ENCODE assay signal across 15 cellular contexts in the genomic region with DNA sequence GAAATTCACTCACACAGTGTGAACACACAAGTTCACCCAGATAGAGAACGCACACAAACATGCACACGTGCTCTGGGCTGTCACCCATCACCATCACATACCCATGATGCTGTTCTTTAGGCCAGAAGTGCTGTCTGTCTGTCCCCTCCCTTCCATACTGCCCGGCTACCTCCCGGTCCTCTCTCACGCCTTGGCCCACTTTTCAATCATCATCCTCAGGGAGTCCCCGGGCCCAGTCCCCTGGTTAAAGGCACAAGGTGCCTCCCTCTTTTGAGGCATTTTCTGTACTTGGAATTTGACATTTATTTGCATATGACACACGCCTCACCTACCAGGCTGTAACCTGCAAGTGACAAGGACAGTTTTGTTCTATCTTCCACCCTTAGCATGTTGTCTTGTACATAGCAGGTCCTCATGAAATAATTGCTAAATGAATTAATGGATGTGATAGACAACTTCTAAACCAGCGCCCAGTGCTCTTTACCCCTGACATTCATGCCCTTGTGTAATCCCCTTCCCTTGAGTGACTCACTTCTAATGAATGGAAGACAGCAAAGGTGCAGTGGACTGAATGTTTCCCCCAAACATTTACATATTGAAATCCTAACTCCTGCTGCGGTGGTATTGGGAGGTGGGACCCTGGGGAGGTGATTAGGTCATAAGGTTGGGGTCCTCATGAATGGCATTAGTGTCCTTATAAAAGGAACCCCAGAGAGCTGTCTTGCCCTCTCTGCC.
DNase-seq lines count a peak whose midpoint lies in the region; ATAC-seq, FAIRE-seq and TF ChIP-seq lines count a peak whose summit lies in the region.
"Had no signal": no experiment of that assay in that cellular context is flagged by ENCODE, and none has a peak within 500 bp of the region (broad histone marks: within the 10 kb centered on the region; RNA-seq: fewer than 3 reads in every experiment).

No MANE protein-coding gene starts in this region.

- no peak overlapping the region for H4K91ac ChIP-seq in H1 (replicated peaks; ENCODE audit: insufficient read length, low read length)

- no peak for TF ChIP-seq EP300 in H1 (IDR thresholded peaks at IDR 0.05; ENCODE audit: borderline replicate concordance in 1 of 2, low read depth in 2 of 2, low read length in 2 of 2)

- no peak for TF ChIP-seq RAD21 in H1 (IDR thresholded peaks at IDR 0.05 in 1 of 2, conservative IDR thresholded peaks at IDR 0.05 in 1 of 2; ENCODE audit: low read depth in 2 of 2, low read length in 2 of 2)

- no peaks in the 10 kb centered on the region for H3K27me3 ChIP-seq in H1 (replicated peaks in 1 of 4; ENCODE audit: control insufficient read depth in 3 of 4, extremely low read depth in 1 of 4, insufficient read depth in 3 of 4, low read length in 3 of 4)
- no peaks in the 10 kb centered on the region for H3K27me3 ChIP-seq in gastrocnemius medialis
- H3K27me3 ChIP-seq: BLaER1 treated with 17β-estradiol and CSF1 and Interleukin-3, amounts not matched to agents 10 nM and 100 nM had no signal

- H2AFZ ChIP-seq in H1 (ENCODE audit: low read length): no peak overlapping the region
- H2AFZ ChIP-seq: GM23338 had no signal

- no peak for TF ChIP-seq CTCF in H1 (IDR thresholded peaks at IDR 0.05; ENCODE audit: control extremely low read depth in 1 of 3, insufficient read depth in 1 of 3, low read depth in 1 of 3, low read length in 3 of 3)
- TF ChIP-seq CTCF in osteocyte (IDR thresholded peaks at IDR 0.05): no peak
- no peak for TF ChIP-seq CTCF in gastrocnemius medialis (IDR thresholded peaks at IDR 0.05 in 4 of 5, conservative IDR thresholded peaks at IDR 0.05 in 1 of 5)

- H2BK20ac ChIP-seq in H1 (ENCODE audit: low read length): no peak overlapping the region

- H3K4ac ChIP-seq in H1 (replicated peaks; ENCODE audit: insufficient read length, low read depth, low read length): no peak overlapping the region

- peak; percentile 66 for FAIRE-seq in HTR-8/SVneo (lab: Jason Lieb, UNC)
- FAIRE-seq in H1 (lab: Jason Lieb, UNC): no peak

- H3K23ac ChIP-seq in H1 (ENCODE audit: insufficient read length): no peak overlapping the region

- no peaks in the 10 kb centered on the region for H3K4me1 Mint-ChIP-seq in activated CD8-positive, alpha-beta memory T cell treated with anti-CD3 and anti-CD28 coated beads, Interleukin-2, amount 10 ng/mL, durations not matched to agents 7 days and 5 days
- no peaks in the 10 kb centered on the region for H3K4me1 Mint-ChIP-seq in osteocyte (ENCODE audit: unreplicated experiment)
- H3K4me1 Mint-ChIP-seq: CD4-positive, CD25-positive, alpha-beta regulatory T cell had no signal

- no peak overlapping the region for H2BK120ac ChIP-seq in H1 (replicated peaks; ENCODE audit: low read depth, low read length)

- no peaks in the 10 kb centered on the region for H3K36me3 Mint-ChIP-seq in activated CD8-positive, alpha-beta memory T cell treated with anti-CD3 and anti-CD28 coated beads, Interleukin-2, amount 10 ng/mL, durations not matched to agents 7 days and 5 days
- no peaks in the 10 kb centered on the region for H3K36me3 Mint-ChIP-seq in osteocyte (ENCODE audit: unreplicated experiment)
- H3K36me3 Mint-ChIP-seq: CD4-positive, CD25-positive, alpha-beta regulatory T cell had no signal

- 79% methylated on average over 9 of the region's 9 CpGs; no CpG with 5 or more reads in 1 of the 2 experiments for WGBS in H1 (ENCODE audit: extremely low coverage in 1 of 2, insufficient coverage in 1 of 2, insufficient read length in 1 of 2, insufficient replicate concordance in 2 of 2, low coverage in 1 of 2, low lambda C conversion rate in 2 of 2, missing lambda C conversion rate in 1 of 2), 2 experiments

- no peak overlapping the region for H3K27ac Mint-ChIP-seq in activated CD8-positive, alpha-beta memory T cell treated with anti-CD3 and anti-CD28 coated beads, Interleukin-2, amount 10 ng/mL, durations not matched to agents 7 days and 5 days
- no peak overlapping the region for H3K27ac Mint-ChIP-seq in osteocyte (ENCODE audit: unreplicated experiment)
- H3K27ac Mint-ChIP-seq: CD4-positive, CD25-positive, alpha-beta regulatory T cell; GM23338 had no signal

- peak; percentile 19 for DNase-seq in activated CD8-positive, alpha-beta memory T cell treated with anti-CD3 and anti-CD28 coated beads for 24 hours
- no peak for DNase-seq in activated CD8-positive, alpha-beta memory T cell treated with anti-CD3 and anti-CD28 coated beads, Interleukin-2, amount 10 ng/mL, durations not matched to agents 7 days and 5 days
- DNase-seq in HTR-8/SVneo (ENCODE audit: insufficient read length, low spot score) (no peak), H1 (ENCODE audit: low read depth in 1 of 2, low spot score in 2 of 2) (peak in 1 of 2 experiments; percentile 19), osteocyte (ENCODE audit: extremely low spot score, unreplicated experiment) (peak; percentile 51), gastrocnemius medialis (no peak)
- DNase-seq: CD4-positive, CD25-positive, alpha-beta regulatory T cell; DMS53; GF-D8; H9 had no signal

- POLR2A ChIA-PET in H1 (lab: Charles Lee; ENCODE audit: partially characterized antibody): no interaction called here

- H4K20me1 ChIP-seq in H1 (replicated peaks in 1 of 2; ENCODE audit: control insufficient read depth in 1 of 2, insufficient read depth in 2 of 2, low read length in 2 of 2): no peaks in the 10 kb centered on the region
- H4K20me1 ChIP-seq: BLaER1 treated with 17β-estradiol and CSF1 and Interleukin-3, amounts not matched to agents 10 nM and 100 nM had no signal

- intact Hi-C loops in gastrocnemius medialis (cut with DNase I; ENCODE audit: low total_unique reads): no loop called here

- H2AK5ac ChIP-seq in H1 (ENCODE audit: low read depth, low read length): no peak overlapping the region

- H3K14ac ChIP-seq in H1 (ENCODE audit: insufficient read length): no peak overlapping the region

- no peak overlapping the region for H2BK5ac ChIP-seq in H1 (ENCODE audit: low read depth, low read length)

- H3K9ac ChIP-seq in H1 (replicated peaks in 1 of 4; ENCODE audit: extremely low read depth in 1 of 4, low read depth in 3 of 4, low read length in 3 of 4): no peak overlapping the region
- H3K9ac ChIP-seq: BLaER1 treated with 17β-estradiol and CSF1 and Interleukin-3, amounts not matched to agents 10 nM and 100 nM had no signal

- H3K4me3 ChIP-seq in H1 (ENCODE audit: extremely low read depth in 1 of 4, insufficient read depth in 2 of 4, low read depth in 3 of 4, low read length in 4 of 4) (no peak overlapping the region), gastrocnemius medialis (no peak overlapping the region)
- H3K4me3 ChIP-seq: BLaER1 treated with 17β-estradiol and CSF1 and Interleukin-3, amounts not matched to agents 10 nM and 100 nM; GM23338 had no signal

- no peak for ATAC-seq in activated CD8-positive, alpha-beta memory T cell treated with anti-CD3 and anti-CD28 coated beads, Interleukin-2, amount 10 ng/mL, durations not matched to agents 7 days and 5 days
- ATAC-seq in gastrocnemius medialis (no peak), HG02623 (IDR thresholded peaks at IDR 0.05; ENCODE audit: unreplicated experiment) (no peak), GM21423 (IDR thresholded peaks at IDR 0.05; ENCODE audit: unreplicated experiment) (no peak)
- ATAC-seq: GM23338 had no signal

- H3K4me3 Mint-ChIP-seq in activated CD8-positive, alpha-beta memory T cell treated with anti-CD3 and anti-CD28 coated beads, Interleukin-2, amount 10 ng/mL, durations not matched to agents 7 days and 5 days: no peak overlapping the region
- no peak overlapping the region for H3K4me3 Mint-ChIP-seq in osteocyte (ENCODE audit: unreplicated experiment)
- H3K4me3 Mint-ChIP-seq: CD4-positive, CD25-positive, alpha-beta regulatory T cell; GM23338; H9 had no signal

- no peak overlapping the region for H4K5ac ChIP-seq in H1 (ENCODE audit: insufficient read length, low read depth, low read length)

- no peak overlapping the region for H3K18ac ChIP-seq in H1 (ENCODE audit: extremely low read depth, low read length)

- H3K9me3 Mint-ChIP-seq in activated CD8-positive, alpha-beta memory T cell treated with anti-CD3 and anti-CD28 coated beads, Interleukin-2, amount 10 ng/mL, durations not matched to agents 7 days and 5 days (ENCODE audit: low read depth): no peaks in the 10 kb centered on the region
- H3K9me3 Mint-ChIP-seq in osteocyte (ENCODE audit: unreplicated experiment): no peaks in the 10 kb centered on the region
- H3K9me3 Mint-ChIP-seq: GM23338, H9 had no signal

- H3K56ac ChIP-seq in H1 (replicated peaks; ENCODE audit: insufficient read length, low read depth, low read length): no peak overlapping the region

- H3K9me3 ChIP-seq in H1 (ENCODE audit: insufficient read depth in 2 of 2, low read depth in 1 of 2, low read length in 1 of 2) (no peaks in the 10 kb centered on the region), gastrocnemius medialis (no peaks in the 10 kb centered on the region)
- H3K9me3 ChIP-seq: BLaER1 treated with 17β-estradiol and CSF1 and Interleukin-3, amounts not matched to agents 10 nM and 100 nM had no signal

- peaks cover 18% of the 10 kb centered on the region for H3K27me3 Mint-ChIP-seq in activated CD8-positive, alpha-beta memory T cell treated with anti-CD3 and anti-CD28 coated beads, Interleukin-2, amount 10 ng/mL, durations not matched to agents 7 days and 5 days
- peaks cover 17% of the 10 kb centered on the region for H3K27me3 Mint-ChIP-seq in osteocyte (ENCODE audit: unreplicated experiment)

- 0 out of 7 replicates have a peak, but pooled peaks cover 0 to 3% (median 0%) of the 10 kb centered on the region in 4 experiments for H3K4me1 ChIP-seq in H1 (replicated peaks in 1 of 4; ENCODE audit: control insufficient read depth in 3 of 4, insufficient read depth in 4 of 4, low read length in 3 of 4)
- peaks cover 0 to under 1% of the 10 kb centered on the region in 2 donors for H3K4me1 ChIP-seq in gastrocnemius medialis
- H3K4me1 ChIP-seq: BLaER1 treated with 17β-estradiol and CSF1 and Interleukin-3, amounts not matched to agents 10 nM and 100 nM had no signal

- no peak overlapping the region for H2BK12ac ChIP-seq in H1 (ENCODE audit: low read depth, low read length)

- H3K79me2 ChIP-seq in H1 (ENCODE audit: control insufficient read depth in 1 of 2, insufficient read depth in 2 of 2, low read length in 2 of 2): no peaks in the 10 kb centered on the region

- H2BK15ac ChIP-seq in H1 (ENCODE audit: low read length): no peak overlapping the region

- H3K27ac ChIP-seq in H1 (ENCODE audit: low read depth, low read length) (no peak overlapping the region), gastrocnemius medialis (no peak overlapping the region)
- H3K27ac ChIP-seq: 22Rv1; BLaER1 treated with 17β-estradiol and CSF1 and Interleukin-3, amounts not matched to agents 10 nM and 100 nM had no signal

- no peak for TF ChIP-seq POLR2A in H1 (IDR thresholded peaks at IDR 0.05; ENCODE audit: control extremely low read depth in 1 of 2, low read depth in 2 of 2, low read length in 2 of 2)
- TF ChIP-seq POLR2A in gastrocnemius medialis (IDR thresholded peaks at IDR 0.05): no peak

- in situ Hi-C loops in gastrocnemius medialis (cut with MboI; ENCODE audit: low sequenced_read_pairs in 4 of 4): no loop called here

- H4K8ac ChIP-seq in H1 (ENCODE audit: extremely low read depth, insufficient read depth, low read length): no peak overlapping the region

- H3K4me2 ChIP-seq in H1 (ENCODE audit: insufficient read depth in 1 of 2, low read depth in 2 of 2, low read length in 2 of 2): no peak overlapping the region
- H3K4me2 ChIP-seq: BLaER1 treated with 17β-estradiol and CSF1 and Interleukin-3, amounts not matched to agents 10 nM and 100 nM; GM23338 had no signal

- CTCF ChIA-PET in activated CD8-positive, alpha-beta memory T cell treated with anti-CD3 and anti-CD28 coated beads, Interleukin-2, amount 10 ng/mL, durations not matched to agents 7 days and 5 days (lab: Charles Lee): no interaction called here
- CTCF ChIA-PET in H1 (lab: Charles Lee; ENCODE audit: partially characterized antibody): interaction anchor here (0.6 kb wide), 1 partner anchor 572 kb away, joined by 3 read pairs; no protein-coding TSS in a partner anchor

- no peaks in the 10 kb centered on the region for H3K79me1 ChIP-seq in H1 (ENCODE audit: low read depth, low read length)

- no peaks in the 10 kb centered on the region for H3K36me3 ChIP-seq in H1 (ENCODE audit: control insufficient read depth in 2 of 4, insufficient read depth in 4 of 4, low read length in 3 of 4)
- H3K36me3 ChIP-seq in gastrocnemius medialis: no peaks in the 10 kb centered on the region
- H3K36me3 ChIP-seq: BLaER1 treated with 17β-estradiol and CSF1 and Interleukin-3, amounts not matched to agents 10 nM and 100 nM had no signal

- peaks cover 5% of the 10 kb centered on the region; the same call in 1 of the 2 replicates for H3K23me2 ChIP-seq in H1 (ENCODE audit: low read depth, low read length)

Comparison
In these comparisons a context has a peak if more than half of its experiments do, and no peak if none do; other contexts are left out.
1. DNase-seq: peak in activated CD8-positive, alpha-beta memory T cell treated with anti-CD3 and anti-CD28 coated beads for 24 hours (single experiment) and osteocyte (single experiment); none in activated CD8-positive, alpha-beta memory T cell treated with anti-CD3 and anti-CD28 coated beads, Interleukin-2, amount 10 ng/mL, durations not matched to agents 7 days and 5 days (single experiment), HTR-8/SVneo (single experiment) and gastrocnemius medialis (0 of 2).